2 cellular contexts compared by ENCODE assay signal in the genomic region with DNA sequence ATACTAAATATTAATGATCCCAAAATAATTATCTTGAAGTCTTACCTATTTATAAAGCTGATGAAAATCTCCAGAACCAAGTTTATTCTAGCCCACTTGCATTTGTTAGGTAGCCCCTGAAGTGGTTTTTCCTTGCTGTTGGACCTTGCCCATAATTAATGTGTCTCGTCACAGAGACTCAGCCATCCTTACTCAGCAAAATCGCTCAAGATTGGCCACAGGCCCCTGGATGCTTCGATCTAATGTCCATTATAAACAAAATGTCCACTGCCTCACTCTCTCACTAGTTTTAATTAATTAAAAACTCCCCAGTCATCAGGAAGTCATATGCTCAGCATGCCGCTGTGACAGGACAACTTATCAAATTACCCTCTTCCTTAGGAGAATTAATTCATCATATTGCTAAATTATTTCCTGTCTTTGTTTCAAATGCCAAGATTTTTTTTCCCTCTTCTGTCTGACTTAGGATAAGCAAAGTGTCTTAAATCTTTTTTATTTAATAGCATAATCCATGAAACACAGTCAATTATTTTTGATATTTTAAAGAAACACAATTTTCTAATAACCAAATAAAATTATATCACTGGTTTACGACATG.
A peak's percentile ranks its signal among the peaks of the same experiment; 100 is the strongest.
TF ChIP-seq lines count a peak whose summit lies in the region.

No MANE protein-coding gene starts in this region.

TF ChIP-seq in SK-N-SH treated with all-trans-retinoic acid at 6 μM for 48 hours, 23 proteins besides CTCF, POLR2A, EP300 and RAD21 (continued from another document):
- TF ChIP-seq, protein P1, sequence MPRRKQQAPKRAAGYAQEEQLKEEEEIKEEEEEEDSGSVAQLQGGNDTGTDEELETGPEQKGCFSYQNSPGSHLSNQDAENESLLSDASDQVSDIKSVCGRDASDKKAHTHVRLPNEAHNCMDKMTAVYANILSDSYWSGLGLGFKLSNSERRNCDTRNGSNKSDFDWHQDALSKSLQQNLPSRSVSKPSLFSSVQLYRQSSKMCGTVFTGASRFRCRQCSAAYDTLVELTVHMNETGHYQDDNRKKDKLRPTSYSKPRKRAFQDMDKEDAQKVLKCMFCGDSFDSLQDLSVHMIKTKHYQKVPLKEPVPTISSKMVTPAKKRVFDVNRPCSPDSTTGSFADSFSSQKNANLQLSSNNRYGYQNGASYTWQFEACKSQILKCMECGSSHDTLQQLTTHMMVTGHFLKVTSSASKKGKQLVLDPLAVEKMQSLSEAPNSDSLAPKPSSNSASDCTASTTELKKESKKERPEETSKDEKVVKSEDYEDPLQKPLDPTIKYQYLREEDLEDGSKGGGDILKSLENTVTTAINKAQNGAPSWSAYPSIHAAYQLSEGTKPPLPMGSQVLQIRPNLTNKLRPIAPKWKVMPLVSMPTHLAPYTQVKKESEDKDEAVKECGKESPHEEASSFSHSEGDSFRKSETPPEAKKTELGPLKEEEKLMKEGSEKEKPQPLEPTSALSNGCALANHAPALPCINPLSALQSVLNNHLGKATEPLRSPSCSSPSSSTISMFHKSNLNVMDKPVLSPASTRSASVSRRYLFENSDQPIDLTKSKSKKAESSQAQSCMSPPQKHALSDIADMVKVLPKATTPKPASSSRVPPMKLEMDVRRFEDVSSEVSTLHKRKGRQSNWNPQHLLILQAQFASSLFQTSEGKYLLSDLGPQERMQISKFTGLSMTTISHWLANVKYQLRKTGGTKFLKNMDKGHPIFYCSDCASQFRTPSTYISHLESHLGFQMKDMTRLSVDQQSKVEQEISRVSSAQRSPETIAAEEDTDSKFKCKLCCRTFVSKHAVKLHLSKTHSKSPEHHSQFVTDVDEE (CRISPR knock-in tag; IDR thresholded peaks at IDR 0.05) = no peak
- TF ChIP-seq ZFP3 (CRISPR knock-in tag; IDR thresholded peaks at IDR 0.05) (no peak), ZC3H10 (CRISPR knock-in tag; IDR thresholded peaks at IDR 0.05) (peak; percentile 97)
- TF ChIP-seq, protein P2, sequence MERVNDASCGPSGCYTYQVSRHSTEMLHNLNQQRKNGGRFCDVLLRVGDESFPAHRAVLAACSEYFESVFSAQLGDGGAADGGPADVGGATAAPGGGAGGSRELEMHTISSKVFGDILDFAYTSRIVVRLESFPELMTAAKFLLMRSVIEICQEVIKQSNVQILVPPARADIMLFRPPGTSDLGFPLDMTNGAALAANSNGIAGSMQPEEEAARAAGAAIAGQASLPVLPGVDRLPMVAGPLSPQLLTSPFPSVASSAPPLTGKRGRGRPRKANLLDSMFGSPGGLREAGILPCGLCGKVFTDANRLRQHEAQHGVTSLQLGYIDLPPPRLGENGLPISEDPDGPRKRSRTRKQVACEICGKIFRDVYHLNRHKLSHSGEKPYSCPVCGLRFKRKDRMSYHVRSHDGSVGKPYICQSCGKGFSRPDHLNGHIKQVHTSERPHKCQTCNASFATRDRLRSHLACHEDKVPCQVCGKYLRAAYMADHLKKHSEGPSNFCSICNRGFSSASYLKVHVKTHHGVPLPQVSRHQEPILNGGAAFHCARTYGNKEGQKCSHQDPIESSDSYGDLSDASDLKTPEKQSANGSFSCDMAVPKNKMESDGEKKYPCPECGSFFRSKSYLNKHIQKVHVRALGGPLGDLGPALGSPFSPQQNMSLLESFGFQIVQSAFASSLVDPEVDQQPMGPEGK (CRISPR knock-in tag; IDR thresholded peaks at IDR 0.05; ENCODE audit: borderline replicate concordance) = peak; percentile 72; the same call in 1 of the 2 replicates
- TF ChIP-seq, protein P3, sequence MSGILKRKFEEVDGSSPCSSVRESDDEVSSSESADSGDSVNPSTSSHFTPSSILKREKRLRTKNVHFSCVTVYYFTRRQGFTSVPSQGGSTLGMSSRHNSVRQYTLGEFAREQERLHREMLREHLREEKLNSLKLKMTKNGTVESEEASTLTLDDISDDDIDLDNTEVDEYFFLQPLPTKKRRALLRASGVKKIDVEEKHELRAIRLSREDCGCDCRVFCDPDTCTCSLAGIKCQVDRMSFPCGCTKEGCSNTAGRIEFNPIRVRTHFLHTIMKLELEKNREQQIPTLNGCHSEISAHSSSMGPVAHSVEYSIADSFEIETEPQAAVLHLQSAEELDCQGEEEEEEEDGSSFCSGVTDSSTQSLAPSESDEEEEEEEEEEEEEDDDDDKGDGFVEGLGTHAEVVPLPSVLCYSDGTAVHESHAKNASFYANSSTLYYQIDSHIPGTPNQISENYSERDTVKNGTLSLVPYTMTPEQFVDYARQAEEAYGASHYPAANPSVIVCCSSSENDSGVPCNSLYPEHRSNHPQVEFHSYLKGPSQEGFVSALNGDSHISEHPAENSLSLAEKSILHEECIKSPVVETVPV (CRISPR knock-in tag; IDR thresholded peaks at IDR 0.05) = peak; percentile 69; the same call in 1 of the 2 replicates

TF ChIP-seq in GM23338, 12 proteins besides CTCF, POLR2A, EP300 and RAD21 (continued from another document):
- TF ChIP-seq, protein P4, sequence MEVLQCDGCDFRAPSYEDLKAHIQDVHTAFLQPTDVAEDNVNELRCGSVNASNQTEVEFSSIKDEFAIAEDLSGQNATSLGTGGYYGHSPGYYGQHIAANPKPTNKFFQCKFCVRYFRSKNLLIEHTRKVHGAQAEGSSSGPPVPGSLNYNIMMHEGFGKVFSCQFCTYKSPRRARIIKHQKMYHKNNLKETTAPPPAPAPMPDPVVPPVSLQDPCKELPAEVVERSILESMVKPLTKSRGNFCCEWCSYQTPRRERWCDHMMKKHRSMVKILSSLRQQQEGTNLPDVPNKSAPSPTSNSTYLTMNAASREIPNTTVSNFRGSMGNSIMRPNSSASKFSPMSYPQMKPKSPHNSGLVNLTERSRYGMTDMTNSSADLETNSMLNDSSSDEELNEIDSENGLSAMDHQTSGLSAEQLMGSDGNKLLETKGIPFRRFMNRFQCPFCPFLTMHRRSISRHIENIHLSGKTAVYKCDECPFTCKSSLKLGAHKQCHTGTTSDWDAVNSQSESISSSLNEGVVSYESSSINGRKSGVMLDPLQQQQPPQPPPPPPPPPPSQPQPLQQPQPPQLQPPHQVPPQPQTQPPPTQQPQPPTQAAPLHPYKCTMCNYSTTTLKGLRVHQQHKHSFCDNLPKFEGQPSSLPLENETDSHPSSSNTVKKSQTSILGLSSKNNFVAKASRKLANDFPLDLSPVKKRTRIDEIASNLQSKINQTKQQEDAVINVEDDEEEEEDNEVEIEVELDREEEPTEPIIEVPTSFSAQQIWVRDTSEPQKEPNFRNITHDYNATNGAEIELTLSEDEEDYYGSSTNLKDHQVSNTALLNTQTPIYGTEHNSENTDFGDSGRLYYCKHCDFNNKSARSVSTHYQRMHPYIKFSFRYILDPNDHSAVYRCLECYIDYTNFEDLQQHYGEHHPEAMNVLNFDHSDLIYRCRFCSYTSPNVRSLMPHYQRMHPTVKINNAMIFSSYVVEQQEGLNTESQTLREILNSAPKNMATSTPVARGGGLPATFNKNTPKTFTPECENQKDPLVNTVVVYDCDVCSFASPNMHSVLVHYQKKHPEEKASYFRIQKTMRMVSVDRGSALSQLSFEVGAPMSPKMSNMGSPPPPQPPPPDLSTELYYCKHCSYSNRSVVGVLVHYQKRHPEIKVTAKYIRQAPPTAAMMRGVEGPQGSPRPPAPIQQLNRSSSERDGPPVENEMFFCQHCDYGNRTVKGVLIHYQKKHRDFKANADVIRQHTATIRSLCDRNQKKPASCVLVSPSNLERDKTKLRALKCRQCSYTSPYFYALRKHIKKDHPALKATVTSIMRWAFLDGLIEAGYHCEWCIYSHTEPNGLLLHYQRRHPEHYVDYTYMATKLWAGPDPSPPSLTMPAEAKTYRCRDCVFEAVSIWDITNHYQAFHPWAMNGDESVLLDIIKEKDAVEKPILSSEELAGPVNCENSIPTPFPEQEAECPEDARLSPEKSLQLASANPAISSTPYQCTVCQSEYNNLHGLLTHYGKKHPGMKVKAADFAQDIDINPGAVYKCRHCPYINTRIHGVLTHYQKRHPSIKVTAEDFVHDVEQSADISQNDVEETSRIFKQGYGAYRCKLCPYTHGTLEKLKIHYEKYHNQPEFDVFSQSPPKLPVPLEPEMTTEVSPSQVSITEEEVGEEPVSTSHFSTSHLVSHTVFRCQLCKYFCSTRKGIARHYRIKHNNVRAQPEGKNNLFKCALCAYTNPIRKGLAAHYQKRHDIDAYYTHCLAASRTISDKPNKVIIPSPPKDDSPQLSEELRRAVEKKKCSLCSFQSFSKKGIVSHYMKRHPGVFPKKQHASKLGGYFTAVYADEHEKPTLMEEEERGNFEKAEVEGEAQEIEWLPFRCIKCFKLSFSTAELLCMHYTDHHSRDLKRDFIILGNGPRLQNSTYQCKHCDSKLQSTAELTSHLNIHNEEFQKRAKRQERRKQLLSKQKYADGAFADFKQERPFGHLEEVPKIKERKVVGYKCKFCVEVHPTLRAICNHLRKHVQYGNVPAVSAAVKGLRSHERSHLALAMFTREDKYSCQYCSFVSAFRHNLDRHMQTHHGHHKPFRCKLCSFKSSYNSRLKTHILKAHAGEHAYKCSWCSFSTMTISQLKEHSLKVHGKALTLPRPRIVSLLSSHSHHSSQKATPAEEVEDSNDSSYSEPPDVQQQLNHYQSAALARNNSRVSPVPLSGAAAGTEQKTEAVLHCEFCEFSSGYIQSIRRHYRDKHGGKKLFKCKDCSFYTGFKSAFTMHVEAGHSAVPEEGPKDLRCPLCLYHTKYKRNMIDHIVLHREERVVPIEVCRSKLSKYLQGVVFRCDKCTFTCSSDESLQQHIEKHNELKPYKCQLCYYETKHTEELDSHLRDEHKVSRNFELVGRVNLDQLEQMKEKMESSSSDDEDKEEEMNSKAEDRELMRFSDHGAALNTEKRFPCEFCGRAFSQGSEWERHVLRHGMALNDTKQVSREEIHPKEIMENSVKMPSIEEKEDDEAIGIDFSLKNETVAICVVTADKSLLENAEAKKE (CRISPR knock-in tag; IDR thresholded peaks at IDR 0.05) = no peak
- TF ChIP-seq ZNF114 (CRISPR knock-in tag; IDR thresholded peaks at IDR 0.05) (no peak), EZH2phosphoT487 (IDR thresholded peaks at IDR 0.05; ENCODE audit: unreplicated experiment) (no peak)
